In genomic region chr3:107651782-107652181, GRCh38 we compare ENCODE assay signal across 13 cellular contexts.
A peak's percentile ranks its signal among the peaks of the same experiment; 100 is the strongest.
DNase-seq lines count a peak whose midpoint lies in the region; ATAC-seq, FAIRE-seq and TF ChIP-seq lines count a peak whose summit lies in the region.
"Had no signal": no experiment of that assay in that cellular context is flagged by ENCODE, and none has a peak within 500 bp of the region (broad histone marks: within the 10 kb centered on the region; RNA-seq: fewer than 3 reads in every experiment).

No MANE protein-coding gene starts in this region.

- FAIRE-seq in RCC 7860 (lab: Jason Lieb, UNC): no peak
- FAIRE-seq: K562 had no signal

- no peaks in the 10 kb centered on the region for H3K27me3 ChIP-seq in CD4-positive, CD25-positive, alpha-beta regulatory T cell (ENCODE audit: control insufficient read depth, insufficient read depth, low read length)
- H3K27me3 ChIP-seq in KMS-11 (ENCODE audit: insufficient read depth, low read depth) (no peaks in the 10 kb centered on the region), gastroesophageal sphincter (no peaks in the 10 kb centered on the region)

- H3K4me1 Mint-ChIP-seq in CD4-positive, CD25-positive, alpha-beta regulatory T cell: peaks cover 15 to 38% (median 27%) of the 10 kb centered on the region in 4 donors

- peak overlapping the region; percentile 21 to 73 (median 67) for H3K27ac Mint-ChIP-seq in CD4-positive, CD25-positive, alpha-beta regulatory T cell

- peaks cover 2% of the 10 kb centered on the region for H3K36me3 ChIP-seq in CD4-positive, CD25-positive, alpha-beta regulatory T cell (ENCODE audit: control insufficient read depth, insufficient read depth, low read length)
- no peaks in the 10 kb centered on the region for H3K36me3 ChIP-seq in KMS-11 (ENCODE audit: insufficient read depth)
- peaks cover 0 to 4% of the 10 kb centered on the region in 2 donors for H3K36me3 ChIP-seq in gastroesophageal sphincter

- H3K4me3 Mint-ChIP-seq in CD4-positive, CD25-positive, alpha-beta regulatory T cell: no peak overlapping the region

- H3K4me3 ChIP-seq in CD4-positive, CD25-positive, alpha-beta regulatory T cell (ENCODE audit: low read depth, low read length): no peak overlapping the region
- H3K4me3 ChIP-seq in KMS-11 (IDR thresholded peaks at IDR 0.05; ENCODE audit: insufficient read depth, low read depth, low read length): no peak overlapping the region
- no peak overlapping the region for H3K4me3 ChIP-seq in gastroesophageal sphincter
- H3K4me3 ChIP-seq: K562 had no signal

- no peak for DNase-seq in CD4-positive, CD25-positive, alpha-beta regulatory T cell
- no peak for DNase-seq in substantia nigra (lab: John Stamatoyannopoulos, UW)
- no peak for DNase-seq in RCC 7860 (ENCODE audit: low spot score)
- DNase-seq in NCI-H1930 (lab: John Stamatoyannopoulos, UW): no peak
- DNase-seq: dermis blood vessel endothelial cell, foreskin melanocyte, left colon had no signal

- H3K27ac ChIP-seq in CD4-positive, CD25-positive, alpha-beta regulatory T cell (ENCODE audit: insufficient read depth, low read length, poor library complexity, severe bottlenecking): no peak overlapping the region
- peak overlapping the region; percentile 8 for H3K27ac ChIP-seq in KMS-11
- no peak overlapping the region for H3K27ac ChIP-seq in substantia nigra (ENCODE audit: low read depth, low read length, poor library complexity, severe bottlenecking)
- H3K27ac ChIP-seq in gastroesophageal sphincter: no peak overlapping the region
- H3K27ac ChIP-seq: C4-2B had no signal

- no peaks in the 10 kb centered on the region for H4K20me1 ChIP-seq in KMS-11 (ENCODE audit: insufficient read depth)

- no peak for TF ChIP-seq CTCF in KMS-11 (conservative IDR thresholded peaks at IDR 0.05; ENCODE audit: low read depth, low read length)
- TF ChIP-seq CTCF in gastroesophageal sphincter (IDR thresholded peaks at IDR 0.05): no peak

- no peaks in the 10 kb centered on the region for H3K27me3 Mint-ChIP-seq in CD4-positive, CD25-positive, alpha-beta regulatory T cell

- no peaks in the 10 kb centered on the region for H3K79me2 ChIP-seq in KMS-11 (ENCODE audit: insufficient read depth, low read depth)

- no peaks in the 10 kb centered on the region for H3K9me3 Mint-ChIP-seq in CD4-positive, CD25-positive, alpha-beta regulatory T cell

- TF ChIP-seq POLR2A in gastroesophageal sphincter (IDR thresholded peaks at IDR 0.05): no peak

- H3K36me3 Mint-ChIP-seq in CD4-positive, CD25-positive, alpha-beta regulatory T cell: peaks cover 24% of the 10 kb centered on the region

- TF ChIP-seq EP300 in gastroesophageal sphincter (IDR thresholded peaks at IDR 0.05): no peak

- H2AFZ ChIP-seq in KMS-11 (ENCODE audit: low read depth): no peak overlapping the region

- no peaks in the 10 kb centered on the region for H3K4me1 ChIP-seq in CD4-positive, CD25-positive, alpha-beta regulatory T cell (ENCODE audit: control insufficient read depth, insufficient read depth, low read length, poor library complexity, severe bottlenecking)
- H3K4me1 ChIP-seq in KMS-11 (ENCODE audit: low read depth, poor library complexity, severe bottlenecking): peaks cover 15% of the 10 kb centered on the region
- H3K4me1 ChIP-seq in gastroesophageal sphincter: peaks cover 0 to 3% (median 0%) of the 10 kb centered on the region in 3 donors

- no peaks in the 10 kb centered on the region for H3K9me3 ChIP-seq in CD4-positive, CD25-positive, alpha-beta regulatory T cell (ENCODE audit: control insufficient read depth in 2 of 2, low read length in 2 of 2)
- no peaks in the 10 kb centered on the region for H3K9me3 ChIP-seq in gastroesophageal sphincter

- peak overlapping the region; percentile 2; the same call in 1 of the 2 replicates for H3K4me2 ChIP-seq in KMS-11

- no peak for ATAC-seq in CD4-positive, CD25-positive, alpha-beta regulatory T cell (ENCODE audit: low read depth in 2 of 2)
- peak; percentile 64 for ATAC-seq in GM18909 (IDR thresholded peaks at IDR 0.05; ENCODE audit: poor library complexity, unreplicated experiment)
- ATAC-seq in HG02642 (IDR thresholded peaks at IDR 0.05; ENCODE audit: poor library complexity, unreplicated experiment): peak; percentile 73
- ATAC-seq in gastroesophageal sphincter: no peak
- ATAC-seq: K562, left colon had no signal

- no peak overlapping the region for H3K9ac ChIP-seq in KMS-11

Comparison
In these comparisons a context has a peak if more than half of its experiments do, and no peak if none do; other contexts are left out.
1. ATAC-seq: peak in GM18909 (single experiment) and HG02642 (single experiment); none in CD4-positive, CD25-positive, alpha-beta regulatory T cell (0 of 2) and gastroesophageal sphincter (single experiment).